In the genomic region with DNA sequence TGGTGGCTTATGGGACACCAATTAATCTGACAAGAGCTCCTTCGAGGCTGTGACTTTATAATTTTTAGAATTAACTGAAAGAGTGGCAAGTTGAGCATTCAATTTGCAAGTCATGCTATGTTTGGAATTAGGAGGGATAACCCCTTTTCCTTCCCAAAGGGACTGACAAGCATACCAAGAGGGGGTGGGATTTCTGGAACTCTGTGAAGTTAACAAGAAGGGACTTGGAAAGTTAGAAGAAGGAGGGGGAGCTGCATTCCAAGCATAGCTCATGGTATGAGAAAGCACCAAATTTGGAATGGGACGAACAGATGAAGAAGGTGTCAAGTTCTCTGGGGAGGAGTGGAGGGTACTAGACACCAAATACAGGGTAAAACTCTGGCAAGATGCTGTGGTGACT, we compare ENCODE assay signal across 1 cellular context.
TF ChIP-seq lines count a peak whose summit lies in the region.

No MANE protein-coding gene starts in this region.

TF ChIP-seq in WTC11, 78 proteins besides CTCF, POLR2A, EP300 and RAD21 (continued from another document):
- TF ChIP-seq, protein P1, sequence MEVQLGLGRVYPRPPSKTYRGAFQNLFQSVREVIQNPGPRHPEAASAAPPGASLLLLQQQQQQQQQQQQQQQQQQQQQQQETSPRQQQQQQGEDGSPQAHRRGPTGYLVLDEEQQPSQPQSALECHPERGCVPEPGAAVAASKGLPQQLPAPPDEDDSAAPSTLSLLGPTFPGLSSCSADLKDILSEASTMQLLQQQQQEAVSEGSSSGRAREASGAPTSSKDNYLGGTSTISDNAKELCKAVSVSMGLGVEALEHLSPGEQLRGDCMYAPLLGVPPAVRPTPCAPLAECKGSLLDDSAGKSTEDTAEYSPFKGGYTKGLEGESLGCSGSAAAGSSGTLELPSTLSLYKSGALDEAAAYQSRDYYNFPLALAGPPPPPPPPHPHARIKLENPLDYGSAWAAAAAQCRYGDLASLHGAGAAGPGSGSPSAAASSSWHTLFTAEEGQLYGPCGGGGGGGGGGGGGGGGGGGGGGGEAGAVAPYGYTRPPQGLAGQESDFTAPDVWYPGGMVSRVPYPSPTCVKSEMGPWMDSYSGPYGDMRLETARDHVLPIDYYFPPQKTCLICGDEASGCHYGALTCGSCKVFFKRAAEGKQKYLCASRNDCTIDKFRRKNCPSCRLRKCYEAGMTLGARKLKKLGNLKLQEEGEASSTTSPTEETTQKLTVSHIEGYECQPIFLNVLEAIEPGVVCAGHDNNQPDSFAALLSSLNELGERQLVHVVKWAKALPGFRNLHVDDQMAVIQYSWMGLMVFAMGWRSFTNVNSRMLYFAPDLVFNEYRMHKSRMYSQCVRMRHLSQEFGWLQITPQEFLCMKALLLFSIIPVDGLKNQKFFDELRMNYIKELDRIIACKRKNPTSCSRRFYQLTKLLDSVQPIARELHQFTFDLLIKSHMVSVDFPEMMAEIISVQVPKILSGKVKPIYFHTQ (CRISPR knock-in tag; IDR thresholded peaks at IDR 0.05), result no peak
- TF ChIP-seq NR1H2 (CRISPR knock-in tag; IDR thresholded peaks at IDR 0.05), result no peak
- no peak for TF ChIP-seq AFF4 (CRISPR knock-in tag; IDR thresholded peaks at IDR 0.05; ENCODE audit: borderline replicate concordance)
- TF ChIP-seq TCF7 (CRISPR knock-in tag; IDR thresholded peaks at IDR 0.05; ENCODE audit: low read depth), result no peak
- TF ChIP-seq, protein P2, sequence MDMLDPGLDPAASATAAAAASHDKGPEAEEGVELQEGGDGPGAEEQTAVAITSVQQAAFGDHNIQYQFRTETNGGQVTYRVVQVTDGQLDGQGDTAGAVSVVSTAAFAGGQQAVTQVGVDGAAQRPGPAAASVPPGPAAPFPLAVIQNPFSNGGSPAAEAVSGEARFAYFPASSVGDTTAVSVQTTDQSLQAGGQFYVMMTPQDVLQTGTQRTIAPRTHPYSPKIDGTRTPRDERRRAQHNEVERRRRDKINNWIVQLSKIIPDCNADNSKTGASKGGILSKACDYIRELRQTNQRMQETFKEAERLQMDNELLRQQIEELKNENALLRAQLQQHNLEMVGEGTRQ (CRISPR knock-in tag; IDR thresholded peaks at IDR 0.05), result no peak
